Comparison of ENCODE assay signal across 9 cellular contexts in the genomic region with DNA sequence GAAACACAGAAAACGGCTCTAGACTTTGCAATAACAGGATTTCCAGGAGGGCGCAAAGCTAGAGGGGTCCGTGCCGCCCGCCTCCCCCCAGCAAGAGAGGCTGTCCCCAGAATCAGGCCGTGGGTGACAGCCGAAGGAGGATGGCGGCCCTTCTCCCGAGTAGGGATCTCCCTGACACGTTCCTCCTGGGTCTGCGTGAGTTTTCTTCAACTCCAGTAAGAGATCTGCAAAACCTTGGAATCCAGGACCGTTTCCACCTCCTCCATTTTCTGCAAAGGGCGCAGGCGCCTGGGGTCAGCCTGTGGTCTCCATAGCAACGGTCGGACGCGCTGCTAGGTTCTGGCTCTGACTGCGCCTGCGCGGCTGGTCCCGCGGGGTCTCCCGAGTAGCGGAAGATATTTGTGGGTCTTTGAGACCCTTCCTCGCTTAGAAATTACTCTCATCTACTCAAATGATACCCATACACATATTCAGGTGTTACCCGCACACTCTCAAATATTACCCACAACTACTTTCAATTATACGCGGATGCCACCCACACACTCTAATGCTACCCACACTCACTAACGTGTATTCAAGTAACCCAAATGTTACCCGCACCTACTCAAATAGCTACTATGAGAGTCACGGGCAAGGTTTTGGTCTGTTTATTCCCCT. TPM values are rescaled to one million over a fixed set of nuclear protein-coding genes. Genes with fewer than 3 reads are reported as not detected.
A peak's percentile ranks its signal among the peaks of the same experiment; 100 is the strongest.
DNase-seq lines count a peak whose midpoint lies in the region; ATAC-seq and TF ChIP-seq lines count a peak whose summit lies in the region.
"Had no signal": no experiment of that assay in that cellular context is flagged by ENCODE, and none has a peak within 500 bp of the region (broad histone marks: within the 10 kb centered on the region; RNA-seq: fewer than 3 reads in every experiment).

No MANE protein-coding gene starts in this region.

- intact Hi-C loops in esophagus muscularis mucosa (cut with DNase I) = no loop called here

- in situ Hi-C loops in Caki2 (cut with HindIII; ENCODE audit: low pct_unique_long_range_greater_than_20kb, low sequenced_read_pairs) = no loop called here

- H3K9me3 ChIP-seq in MG63 = no peaks in the 10 kb centered on the region
- no peaks in the 10 kb centered on the region for H3K9me3 ChIP-seq in esophagus muscularis mucosa
- peaks cover 0 to 3% of the 10 kb centered on the region in 2 donors for H3K9me3 ChIP-seq in mucosa of rectum (ENCODE audit: control insufficient read depth in 2 of 2, low read length in 2 of 2)
- H3K9me3 ChIP-seq in thoracic aorta = no peaks in the 10 kb centered on the region

- TF ChIP-seq CTCF in esophagus muscularis mucosa (IDR thresholded peaks at IDR 0.05) (no peak), thoracic aorta (IDR thresholded peaks at IDR 0.05) (no peak)

- TF ChIP-seq POLR2A in esophagus muscularis mucosa (IDR thresholded peaks at IDR 0.05; ENCODE audit: low read depth) = no peak

- peak overlapping the region in 2 of 4 donors; percentile 35 to 64 for H3K27ac ChIP-seq in esophagus muscularis mucosa (replicated peaks in 1 of 4)
- H3K27ac ChIP-seq in mucosa of rectum (ENCODE audit: low read depth in 2 of 2, low read length in 2 of 2) = no peak overlapping the region
- H3K27ac ChIP-seq in thoracic aorta = peak overlapping the region; percentile 58 to 91
- H3K27ac ChIP-seq: KMS-11 had no signal

- DNase-seq in Caki2 (ENCODE audit: low read depth) (peak; percentile 76), MG63 (peak; percentile 43), esophagus muscularis mucosa (ENCODE audit: extremely low spot score) (no peak), thoracic aorta (ENCODE audit: low spot score) (no peak), SKM-1 treated with dmso at 0.1 percent for 144 hours (lab: John Stamatoyannopoulos, UW; ENCODE audit: unreplicated experiment) (no peak)
- DNase-seq in activated CD4-positive, alpha-beta T cell treated with anti-CD3 and anti-CD28 coated beads, Interleukin-2, amount 50 U/mL, for 1 hour = peak; percentile 25

- H3K36me3 ChIP-seq in MG63 (no peaks in the 10 kb centered on the region), esophagus muscularis mucosa (no peaks in the 10 kb centered on the region), mucosa of rectum (ENCODE audit: control insufficient read depth in 2 of 2, insufficient read depth in 2 of 2, low read length in 2 of 2) (no peaks in the 10 kb centered on the region), thoracic aorta (no peaks in the 10 kb centered on the region)

- no peak for TF ChIP-seq EP300 in esophagus muscularis mucosa (IDR thresholded peaks at IDR 0.05)

- H3K9ac ChIP-seq in mucosa of rectum (ENCODE audit: low read depth in 1 of 2, low read length in 2 of 2) = peak overlapping the region in 1 of 2 donors; percentile 41
- H3K9ac ChIP-seq: KMS-11 had no signal

- H3K4me1 ChIP-seq in esophagus muscularis mucosa (peaks cover 5 to 26% (median 22%) of the 10 kb centered on the region in 4 donors), mucosa of rectum (ENCODE audit: control insufficient read depth in 2 of 2, insufficient read depth in 2 of 2, low read length in 2 of 2) (peaks cover 0 to 4% of the 10 kb centered on the region in 2 donors), thoracic aorta (ENCODE audit: control insufficient read depth in 1 of 2, low read depth in 2 of 2) (peaks cover 4 to 28% of the 10 kb centered on the region in 2 donors)

- ATAC-seq in thoracic aorta (ENCODE audit: insufficient number of reproducible peaks, low FRiP score, low read depth) (no peak), HG03097 (IDR thresholded peaks at IDR 0.05; ENCODE audit: low FRiP score, unreplicated experiment) (no peak)

- H3K27me3 ChIP-seq in MG63 = peaks cover 46% of the 10 kb centered on the region
- peaks cover 0 to 40% (median 0%) of the 10 kb centered on the region in 4 donors for H3K27me3 ChIP-seq in esophagus muscularis mucosa
- peaks cover 23% of the 10 kb centered on the region in 2 donors for H3K27me3 ChIP-seq in mucosa of rectum (ENCODE audit: control insufficient read depth in 2 of 2, insufficient read depth in 2 of 2, low read length in 2 of 2)
- no peaks in the 10 kb centered on the region for H3K27me3 ChIP-seq in thoracic aorta (replicated peaks; ENCODE audit: insufficient read depth)

- H3K4me3 ChIP-seq in MG63 (peak overlapping the region; percentile 19), esophagus muscularis mucosa (peak overlapping the region; percentile 52 to 57 (median 54)), mucosa of rectum (ENCODE audit: low read length in 2 of 2) (peak overlapping the region; percentile 10 to 71), thoracic aorta (peak overlapping the region; percentile 76)

- WGBS in esophagus muscularis mucosa = 2% methylated on average over 24 of the region's 32 CpGs

RNA-seq across cellular contexts. Expression of a gene that starts 2.1 kb away (rescaled TPM):
- total RNA-seq in Caki2 (2014; rRNA removed; shearing (Covaris generic); ENCODE audit: low replicate concordance) = 0.07 and 0.93 TPM in 2 replicates
- total RNA-seq in MG63 (2014; rRNA removed; shearing (Covaris generic); ENCODE audit: low replicate concordance) = not detected in 2 replicates
- total RNA-seq in esophagus muscularis mucosa (under 1 TPM; 0.13 to 0.42 (median 0.17) TPM), thoracic aorta (1 to 10 TPM; 1.2 to 5.2 TPM)

RNA-seq across cellular contexts. Expression of a gene that starts 13.3 kb away (rescaled TPM):
- 0.12 and 0.51 TPM in 2 replicates for total RNA-seq in Caki2 (2014; rRNA removed; shearing (Covaris generic); ENCODE audit: low replicate concordance)
- 11.6 and 15.9 TPM in 2 replicates for total RNA-seq in MG63 (2014; rRNA removed; shearing (Covaris generic); ENCODE audit: low replicate concordance)
- total RNA-seq in esophagus muscularis mucosa (10 to 100 TPM in 1 of 4 donors, 1 to 10 TPM in 3; 4.5 to 11.6 (median 4.9) TPM), thoracic aorta (10 to 100 TPM; 22.6 to 23.0 TPM)

RNA-seq across cellular contexts. Expression of a gene that starts 44.7 kb away (rescaled TPM):
- 14.0 and 16.4 TPM in 2 replicates for total RNA-seq in Caki2 (2014; rRNA removed; shearing (Covaris generic); ENCODE audit: low replicate concordance)
- 0.22 and 0.46 TPM in 2 replicates for total RNA-seq in MG63 (2014; rRNA removed; shearing (Covaris generic); ENCODE audit: low replicate concordance)
- total RNA-seq in esophagus muscularis mucosa (1 to 10 TPM; 1.4 to 5.3 (median 2.5) TPM), thoracic aorta (10 to 100 TPM in 1 of 2 donors, 1 to 10 TPM in 1; 5.1 to 14.6 TPM)

Comparison
In these comparisons a context has a peak if more than half of its experiments do, and no peak if none do; other contexts are left out.
1. DNase-seq: peak in Caki2 (single experiment), MG63 (single experiment) and activated CD4-positive, alpha-beta T cell treated with anti-CD3 and anti-CD28 coated beads, Interleukin-2, amount 50 U/mL, for 1 hour (single experiment); none in esophagus muscularis mucosa (single experiment), thoracic aorta (single experiment) and SKM-1 treated with dmso at 0.1 percent for 144 hours (single experiment).
2. H3K4me3 ChIP-seq: peak in every context shown above with its lines; median percentile 76 in thoracic aorta; 54 in esophagus muscularis mucosa; 40 in mucosa of rectum; 19 in MG63.
3. H3K27ac ChIP-seq: peak in thoracic aorta (2 of 2); none in mucosa of rectum (0 of 2).